Comparison of ENCODE assay signal across 25 cellular contexts in genomic region chr10:70418713-70419112, GRCh38. TPM values are rescaled to one million over a fixed set of nuclear protein-coding genes. Genes with fewer than 3 reads are reported as not detected.
A peak's percentile ranks its signal among the peaks of the same experiment; 100 is the strongest.
DNase-seq lines count a peak whose midpoint lies in the region; ATAC-seq, FAIRE-seq and TF ChIP-seq lines count a peak whose summit lies in the region.
"Had no signal": no experiment of that assay in that cellular context is flagged by ENCODE, and none has a peak within 500 bp of the region (broad histone marks: within the 10 kb centered on the region; RNA-seq: fewer than 3 reads in every experiment).

No MANE protein-coding gene starts in this region.

- no peak for TF ChIP-seq RAD21 in IMR-90 (IDR thresholded peaks at IDR 0.05; ENCODE audit: low read length)

- H3K27ac ChIP-seq in mammary epithelial cell (ENCODE audit: insufficient read depth, low read depth, low read length) (no peak overlapping the region), IMR-90 (ENCODE audit: insufficient read depth, low read length) (peak overlapping the region; percentile 47; the same call in 1 of the 2 replicates), endothelial cell of umbilical vein (ENCODE audit: insufficient read depth, low read depth, low read length) (no peak overlapping the region), aorta (ENCODE audit: low read depth in 1 of 2, low read length in 2 of 2) (no peak overlapping the region), sigmoid colon (peak overlapping the region in 2 of 4 donors; percentile 39 to 44)
- H3K27ac ChIP-seq: A549, SJCRH30 had no signal

- WGBS in mammary epithelial cell (ENCODE audit: low coverage, missing lambda C conversion rate), result 97% methylated on average over 3 of the region's 3 CpGs
- WGBS in IMR-90 (ENCODE audit: extremely low coverage in 2 of 2, insufficient read length in 1 of 2), 2 experiments, result no CpG with 5 or more reads among the region's 3 CpGs
- 88 to 96% methylated on average over 3 of the region's 3 CpGs for WGBS in aorta, 2 donors
- 92 to 93% methylated on average over 3 of the region's 3 CpGs for WGBS in sigmoid colon, 2 donors

- H3K36me3 ChIP-seq in mammary epithelial cell (ENCODE audit: insufficient read depth, low read length), result peaks cover 19% of the 10 kb centered on the region
- peaks cover 25% of the 10 kb centered on the region for H3K36me3 ChIP-seq in IMR-90 (ENCODE audit: control insufficient read depth, insufficient read depth, low read length)
- peaks cover 3 to 29% of the 10 kb centered on the region in 2 experiments for H3K36me3 ChIP-seq in endothelial cell of umbilical vein (ENCODE audit: control insufficient read depth in 2 of 2, extremely low read depth in 1 of 2, insufficient read depth in 2 of 2, low read length in 2 of 2)
- H3K36me3 ChIP-seq in aorta (ENCODE audit: control insufficient read depth in 1 of 2, insufficient read depth in 2 of 2, low read length in 1 of 2), result peaks cover 6 to 11% of the 10 kb centered on the region in 2 donors
- peaks cover 13 to 42% (median 38%) of the 10 kb centered on the region in 4 donors for H3K36me3 ChIP-seq in sigmoid colon

- H2BK120ac ChIP-seq in IMR-90 (ENCODE audit: low read depth, low read length), result no peak overlapping the region

- dilution Hi-C loops in mammary epithelial cell (cut with HindIII; ENCODE audit: low sequenced_read_pairs) (no loop called here), IMR-90 (cut with HindIII; ENCODE audit: low sequenced_read_pairs, unreplicated experiment) (no loop called here), endothelial cell of umbilical vein (cut with MboI; ENCODE audit: extremely low pct_ligation_motif_present, low sequenced_read_pairs) (no loop called here)

- H3K4ac ChIP-seq in IMR-90 (ENCODE audit: low read depth, low read length), result 0 out of 2 replicates have a peak overlapping the region, but pooled peaks have one; percentile 48

- H3K4me2 ChIP-seq in mammary epithelial cell (ENCODE audit: insufficient read depth, low read depth, low read length) (no peak overlapping the region), IMR-90 (ENCODE audit: low read depth, low read length) (no peak overlapping the region), endothelial cell of umbilical vein (ENCODE audit: insufficient read depth, low read length) (no peak overlapping the region)

- no peaks in the 10 kb centered on the region for H3K9me3 ChIP-seq in mammary epithelial cell (replicated peaks; ENCODE audit: insufficient read depth, low read length)
- no peaks in the 10 kb centered on the region for H3K9me3 ChIP-seq in IMR-90 (ENCODE audit: control insufficient read depth, insufficient read depth, low read length)
- H3K9me3 ChIP-seq in endothelial cell of umbilical vein (replicated peaks; ENCODE audit: control insufficient read depth, insufficient read depth, low read length), result no peaks in the 10 kb centered on the region
- H3K9me3 ChIP-seq in aorta (ENCODE audit: control insufficient read depth, low read length), result no peaks in the 10 kb centered on the region
- H3K9me3 ChIP-seq in sigmoid colon, result no peaks in the 10 kb centered on the region
- H3K9me3 ChIP-seq: A549, Caco-2, SJCRH30 had no signal

- peak; percentile 2; the same call in 1 of the 2 replicates for ATAC-seq in IMR-90 (ENCODE audit: low read depth)
- ATAC-seq in aorta (ENCODE audit: low FRiP score), result no peak
- ATAC-seq: GM12878 had no signal

- no peak overlapping the region for H3K4me3 ChIP-seq in mammary epithelial cell (replicated peaks in 1 of 3; ENCODE audit: insufficient read depth in 1 of 3, low read depth in 2 of 3, low read length in 3 of 3)
- no peak overlapping the region for H3K4me3 ChIP-seq in IMR-90 (ENCODE audit: insufficient read depth, low read depth, low read length)
- H3K4me3 ChIP-seq in endothelial cell of umbilical vein (replicated peaks in 1 of 3; ENCODE audit: insufficient read depth in 1 of 3, low read depth in 1 of 3, low read length in 3 of 3), result no peak overlapping the region
- no peak overlapping the region for H3K4me3 ChIP-seq in aorta (ENCODE audit: low read length in 2 of 2)
- H3K4me3 ChIP-seq in sigmoid colon, result no peak overlapping the region
- H3K4me3 ChIP-seq: A549, GM12878, SJCRH30 had no signal

- CTCF ChIA-PET in MCF 10A (lab: Yijun Ruan, JAX), result interaction anchor here (0.5 kb wide), 1 partner anchor 18 kb away, joined by 3 read pairs; no protein-coding TSS in a partner anchor
- CTCF ChIA-PET in mammary epithelial cell (lab: Charles Lee; ENCODE audit: low non-redundant PET), result no interaction called here
- CTCF ChIA-PET in IMR-90 (lab: Yijun Ruan, JAX), result interaction anchor here (0.8 kb wide), 1 partner anchor 154 kb away, joined by 3 read pairs; no protein-coding TSS in a partner anchor
- CTCF ChIA-PET in endothelial cell of umbilical vein (lab: Charles Lee), result interaction anchor here (1.1 kb wide), 1 partner anchor 9 kb away, joined by 3 read pairs; no protein-coding TSS in a partner anchor

- no peaks in the 10 kb centered on the region for H3K27me3 Mint-ChIP-seq in MCF 10A (ENCODE audit: insufficient read depth, unreplicated experiment)
- H3K27me3 Mint-ChIP-seq: B cell, IgD-negative memory B cell had no signal

- H3K79me1 ChIP-seq in IMR-90 (ENCODE audit: low read depth in 1 of 2, low read length in 2 of 2), result peaks cover 17 to 68% of the 10 kb centered on the region in 2 experiments

- peak overlapping the region; percentile 10 for H3K27ac Mint-ChIP-seq in MCF 10A (ENCODE audit: low read depth, unreplicated experiment)
- H3K27ac Mint-ChIP-seq: B cell had no signal

- H4K20me1 ChIP-seq in mammary epithelial cell (ENCODE audit: insufficient read depth, low read length) (no peaks in the 10 kb centered on the region), IMR-90 (ENCODE audit: insufficient read depth, low read length) (peaks cover 35% of the 10 kb centered on the region), endothelial cell of umbilical vein (replicated peaks; ENCODE audit: control insufficient read depth, extremely low read depth, insufficient read depth, low read length) (peaks cover 1% of the 10 kb centered on the region)

- no peak overlapping the region for H4K91ac ChIP-seq in IMR-90 (ENCODE audit: insufficient read depth, low read depth, low read length)

- peak; percentile 15 for FAIRE-seq in endothelial cell of umbilical vein (lab: Jason Lieb, UNC)
- FAIRE-seq: A549, GM12878, HTR-8/SVneo, RCC 7860 had no signal

- H3K4me1 ChIP-seq in mammary epithelial cell (ENCODE audit: insufficient read depth, low read length) (peaks cover 11% of the 10 kb centered on the region), IMR-90 (ENCODE audit: control insufficient read depth, insufficient read depth, low read length) (peaks cover 8% of the 10 kb centered on the region), endothelial cell of umbilical vein (ENCODE audit: control insufficient read depth, extremely low read depth, insufficient read depth, low read length) (no peaks in the 10 kb centered on the region), aorta (ENCODE audit: control insufficient read depth in 1 of 2, insufficient read depth in 2 of 2, low read length in 2 of 2) (peaks cover 2 to 5% of the 10 kb centered on the region in 2 donors), sigmoid colon (peaks cover 0 to 28% (median 25%) of the 10 kb centered on the region in 4 donors)
- H3K4me1 ChIP-seq: SJCRH30 had no signal

- in situ Hi-C loops in mammary epithelial cell (cut with MboI; ENCODE audit: low sequenced_read_pairs in 2 of 2) (no loop called here), IMR-90 (cut with MboI; ENCODE audit: low sequenced_read_pairs) (no loop called here)

- DNase-seq in MCF 10A (ENCODE audit: unreplicated experiment), result no peak
- DNase-seq in mammary epithelial cell, result no peak
- no peak for DNase-seq in IMR-90
- DNase-seq in endothelial cell of umbilical vein (ENCODE audit: low read depth, low spot score), result no peak
- no peak for DNase-seq in NCI-H510A treated with DMSO at 0.1 percent for 48 hours (lab: John Stamatoyannopoulos, UW)
- DNase-seq in aorta, result no peak
- DNase-seq in sigmoid colon, result no peak
- DNase-seq: Caco-2, DND-41, H9, Karpas-422, NCI-H1417, NCI-H1694 treated with DMSO at 0.1 percent for 48 hours, NCI-H2081 treated with DMSO at 0.1 percent for 48 hours, NCI-H526, OCI-M1, SJCRH30 had no signal

- 0 out of 2 replicates have a peak overlapping the region, but pooled peaks have one; percentile 0 for H3K14ac ChIP-seq in IMR-90 (replicated peaks; ENCODE audit: low read depth, low read length)

- no peak overlapping the region for H2AK9ac ChIP-seq in IMR-90 (replicated peaks; ENCODE audit: low read depth, low read length, poor library complexity)

- peaks cover 18% of the 10 kb centered on the region for H3K9me1 ChIP-seq in IMR-90 (ENCODE audit: insufficient read depth, low read length)
- no peaks in the 10 kb centered on the region for H3K9me1 ChIP-seq in endothelial cell of umbilical vein (replicated peaks; ENCODE audit: control insufficient read depth, extremely low read depth, insufficient read depth, low read length)

- H3K36me3 Mint-ChIP-seq in MCF 10A (ENCODE audit: insufficient read depth, unreplicated experiment), result peaks cover 55% of the 10 kb centered on the region

- H3K27me3 ChIP-seq in mammary epithelial cell (ENCODE audit: insufficient read depth, low read length), result no peaks in the 10 kb centered on the region
- no peaks in the 10 kb centered on the region for H3K27me3 ChIP-seq in IMR-90 (ENCODE audit: control insufficient read depth, insufficient read depth, low read length)
- H3K27me3 ChIP-seq in endothelial cell of umbilical vein (ENCODE audit: control insufficient read depth in 2 of 2, insufficient read depth in 2 of 2, low read length in 2 of 2), result no peaks in the 10 kb centered on the region
- H3K27me3 ChIP-seq in aorta (ENCODE audit: control insufficient read depth in 1 of 2, insufficient read depth in 2 of 2, low read length in 1 of 2), result no peaks in the 10 kb centered on the region
- H3K27me3 ChIP-seq in sigmoid colon, result no peaks in the 10 kb centered on the region
- H3K27me3 ChIP-seq: SJCRH30 had no signal

- no peak for TF ChIP-seq EP300 in sigmoid colon (IDR thresholded peaks at IDR 0.05)

- no peak overlapping the region for H3K4me3 Mint-ChIP-seq in MCF 10A (ENCODE audit: unreplicated experiment)
- H3K4me3 Mint-ChIP-seq: B cell, CD14-positive monocyte, H9, IgD-negative memory B cell had no signal

- no peaks in the 10 kb centered on the region for H3K9me3 Mint-ChIP-seq in MCF 10A (ENCODE audit: unreplicated experiment)
- H3K9me3 Mint-ChIP-seq: CD14-positive monocyte, H9, IgD-negative memory B cell had no signal

- TF ChIP-seq CTCF in MCF 10A (IDR thresholded peaks at IDR 0.05; ENCODE audit: unreplicated experiment) (no peak), mammary epithelial cell (conservative IDR thresholded peaks at IDR 0.05 in 1 of 2, IDR thresholded peaks at IDR 0.05 in 1 of 2; ENCODE audit: extremely low read depth in 1 of 2, insufficient read depth in 1 of 2, low read depth in 1 of 2, low read length in 2 of 2) (no peak), IMR-90 (conservative IDR thresholded peaks at IDR 0.05; ENCODE audit: low read depth, low read length) (no peak), endothelial cell of umbilical vein (IDR thresholded peaks at IDR 0.05; ENCODE audit: extremely low read depth in 1 of 2, insufficient read depth in 1 of 2, low read depth in 1 of 2, low read length in 2 of 2) (no peak), sigmoid colon (IDR thresholded peaks at IDR 0.05) (no peak)

- H2BK15ac ChIP-seq in IMR-90 (ENCODE audit: low read depth, low read length), result no peak overlapping the region

- H3K79me2 ChIP-seq in mammary epithelial cell (ENCODE audit: insufficient read depth, low read length), result peaks cover 43% of the 10 kb centered on the region
- H3K79me2 ChIP-seq in endothelial cell of umbilical vein (ENCODE audit: control insufficient read depth, insufficient read depth, low read length), result peaks cover 4% of the 10 kb centered on the region

- H3K9ac ChIP-seq in mammary epithelial cell (ENCODE audit: insufficient read depth, low read length), result no peak overlapping the region
- H3K9ac ChIP-seq in IMR-90 (ENCODE audit: low read depth, low read length), result no peak overlapping the region
- no peak overlapping the region for H3K9ac ChIP-seq in endothelial cell of umbilical vein (replicated peaks; ENCODE audit: extremely low read depth, insufficient read depth, low read length)

- BruUV-seq in MCF 10A (replicated peaks; lab: Mats Ljungman, UMichigan) (no TSS peak), mammary epithelial cell (replicated peaks; lab: Mats Ljungman, UMichigan) (no TSS peak), IMR-90 (replicated peaks; lab: Mats Ljungman, UMichigan) (no TSS peak), endothelial cell of umbilical vein (replicated peaks; lab: Mats Ljungman, UMichigan) (no TSS peak)

- TF ChIP-seq POLR2A in IMR-90 (IDR thresholded peaks at IDR 0.05; ENCODE audit: low read depth, low read length) (no peak), endothelial cell of umbilical vein (IDR thresholded peaks at IDR 0.05; ENCODE audit: low read depth, low read length) (no peak), sigmoid colon (IDR thresholded peaks at IDR 0.05) (no peak)

- no peak overlapping the region for H2BK20ac ChIP-seq in IMR-90 (ENCODE audit: low read depth, low read length)

- H3K4me1 Mint-ChIP-seq in MCF 10A (ENCODE audit: insufficient read depth, unreplicated experiment), result peaks cover 14% of the 10 kb centered on the region
- H3K4me1 Mint-ChIP-seq: CD14-positive monocyte had no signal

- H2BK5ac ChIP-seq in IMR-90 (ENCODE audit: low read depth, low read length, poor library complexity, severe bottlenecking), result peak overlapping the region; percentile 57

- peak overlapping the region; percentile 46; the same call in 1 of the 2 replicates for H3K18ac ChIP-seq in IMR-90 (ENCODE audit: low read depth, low read length)

- no peak overlapping the region for H4K8ac ChIP-seq in IMR-90 (ENCODE audit: low read depth in 2 of 2, low read length in 2 of 2)

- POLR2A ChIA-PET in MCF 10A (lab: Yijun Ruan, JAX), result interaction anchor here (5.6 kb wide), 1 partner anchor 14 kb away, joined by 49 read pairs; the partner anchor contains the start of gene EIF4EBP2
- POLR2A ChIA-PET in IMR-90 (lab: Charles Lee; ENCODE audit: unreplicated experiment), result interaction anchor here (1.2 kb wide), 1 partner anchor 15 kb away, joined by 5 read pairs; the partner anchor contains the start of gene EIF4EBP2
- POLR2A ChIA-PET in endothelial cell of umbilical vein (lab: Charles Lee), result no interaction called here

- H4K5ac ChIP-seq in IMR-90 (ENCODE audit: low read depth, low read length), result no peak overlapping the region

- H2AFZ ChIP-seq in mammary epithelial cell (ENCODE audit: low read depth, low read length), result no peak overlapping the region
- H2AFZ ChIP-seq in IMR-90 (replicated peaks; ENCODE audit: low read length, poor library complexity), result no peak overlapping the region
- H2AFZ ChIP-seq in endothelial cell of umbilical vein (ENCODE audit: low read depth, low read length), result no peak overlapping the region

- H2AK5ac ChIP-seq in IMR-90 (ENCODE audit: low read depth, low read length), result no peak overlapping the region

- peak overlapping the region; percentile 28; the same call in 1 of the 2 replicates for H3K23ac ChIP-seq in IMR-90 (ENCODE audit: low read depth, low read length)

- no peak overlapping the region for H3K56ac ChIP-seq in IMR-90 (ENCODE audit: extremely low read depth, insufficient read depth, low read length)

- intact Hi-C loops in MCF 10A (cut with micrococcal nuclease), result no loop called here
- intact Hi-C loops in mammary epithelial cell (cut with micrococcal nuclease), result no loop called here
- intact Hi-C loops in IMR-90 (cut with micrococcal nuclease), result no loop called here
- intact Hi-C loops in endothelial cell of umbilical vein (cut with micrococcal nuclease), result no loop called here
- intact Hi-C loops in aorta (cut with DNase I), result no loop called here
- intact Hi-C loops in sigmoid colon (cut with DNase I), result no loop called here

RNA-seq across cellular contexts. Expression of gene EIF4EBP2, which starts 14.8 kb away (rescaled TPM):
- 21.2 and 26.1 TPM in 2 replicates for total RNA-seq in MCF 10A (2022)
- total RNA-seq in mammary epithelial cell, result 10 to 100 TPM; 34.7 to 47.5 TPM
- 23.6 TPM for polyA plus RNA-seq in mammary epithelial cell
- polyA minus RNA-seq in mammary epithelial cell, result 86.6 TPM
- total RNA-seq in IMR-90 (2012; rRNA removed), result 15.6 and 20.8 TPM in 2 replicates
- 10.4 and 13.7 TPM in 2 replicates for polyA plus RNA-seq in IMR-90 (2012; rRNA removed)
- polyA plus RNA-seq in IMR-90 (2012; cell fraction: cytosol; rRNA removed), result 3.8 and 5.4 TPM in 2 replicates
- 2.9 and 17.2 TPM in 2 replicates for polyA plus RNA-seq in IMR-90 (2012; cell fraction: nucleus; rRNA removed; ENCODE audit: low replicate concordance)
- 46.6 and 47.0 TPM in 2 replicates for total RNA-seq in endothelial cell of umbilical vein
- 13.9 and 18.2 TPM in 2 replicates for polyA plus RNA-seq in endothelial cell of umbilical vein
- polyA plus RNA-seq in endothelial cell of umbilical vein (2011; cell fraction: cytosol; rRNA removed), result 17.6 and 19.9 TPM in 2 replicates
- 13.5 and 15.6 TPM in 2 replicates for polyA plus RNA-seq in endothelial cell of umbilical vein (2011; cell fraction: nucleus; rRNA removed)
- polyA plus RNA-seq in endothelial cell of umbilical vein (2012), result 29.8 and 35.4 TPM in 2 replicates
- 41.3 and 43.9 TPM in 2 replicates for polyA minus RNA-seq in endothelial cell of umbilical vein
- polyA minus RNA-seq in endothelial cell of umbilical vein (2011; cell fraction: cytosol; rRNA and poly(A)+ RNA removed), result 22.1 TPM
- polyA minus RNA-seq in endothelial cell of umbilical vein (2011; cell fraction: nucleus; rRNA and poly(A)+ RNA removed), result 13.1 and 20.5 TPM in 2 replicates
- 10 to 100 TPM; 50.4 to 60.5 TPM for total RNA-seq in aorta
- polyA plus RNA-seq in aorta, result 10 to 100 TPM; 27.6 to 39.2 TPM
- 10 to 100 TPM; 67.1 to 76.0 (median 72.6) TPM for total RNA-seq in sigmoid colon
- 100 to 1,000 TPM in 1 of 3 donors, 10 to 100 TPM in 2; 34.7 to 102 (median 76.3) TPM for polyA plus RNA-seq in sigmoid colon

RNA-seq across cellular contexts. Expression of gene NODAL, which starts 22.8 kb away (rescaled TPM):
- total RNA-seq in MCF 10A (2022) (not detected in 2 replicates), mammary epithelial cell (under 1 TPM; 0.17 to 0.47 TPM), IMR-90 (2012; rRNA removed) (not detected in 2 replicates), endothelial cell of umbilical vein (not detected in 2 replicates), aorta (not detected), sigmoid colon (not detected)
- polyA plus RNA-seq in mammary epithelial cell (0.41 TPM), IMR-90 (2012; rRNA removed) (not detected in 2 replicates), endothelial cell of umbilical vein (not detected in 2 replicates), aorta (under 1 TPM in 1 of 2 donors, not detected in 1; 0.13 TPM), sigmoid colon (not detected)
- polyA minus RNA-seq in mammary epithelial cell (not detected), endothelial cell of umbilical vein (not detected in 2 replicates)
- polyA plus RNA-seq in IMR-90 (2012; cell fraction: cytosol; rRNA removed), result not detected in 2 replicates
- not detected in 2 replicates for polyA plus RNA-seq in IMR-90 (2012; cell fraction: nucleus; rRNA removed; ENCODE audit: low replicate concordance)
- not detected in 2 replicates for polyA plus RNA-seq in endothelial cell of umbilical vein (2011; cell fraction: cytosol; rRNA removed)
- polyA plus RNA-seq in endothelial cell of umbilical vein (2011; cell fraction: nucleus; rRNA removed), result not detected in 2 replicates
- polyA plus RNA-seq in endothelial cell of umbilical vein (2012), result not detected in 2 replicates
- not detected for polyA minus RNA-seq in endothelial cell of umbilical vein (2011; cell fraction: cytosol; rRNA and poly(A)+ RNA removed)
- polyA minus RNA-seq in endothelial cell of umbilical vein (2011; cell fraction: nucleus; rRNA and poly(A)+ RNA removed), result not detected in 2 replicates
- total RNA-seq: B cell, GM12878, M059J, SJCRH30 had no signal
- polyA plus RNA-seq: A549, CD14-positive monocyte, GM12878, IgD-negative memory B cell had no signal

RNA-seq across cellular contexts. Expression of gene LRRC20, which starts 36.3 kb away (rescaled TPM):
- 1.1 and 1.5 TPM in 2 replicates for total RNA-seq in MCF 10A (2022)
- 1 to 10 TPM; 3.0 to 9.4 TPM for total RNA-seq in mammary epithelial cell
- polyA plus RNA-seq in mammary epithelial cell, result 14.2 TPM
- 2.9 TPM for polyA minus RNA-seq in mammary epithelial cell
- 6.9 and 9.5 TPM in 2 replicates for total RNA-seq in IMR-90 (2012; rRNA removed)
- polyA plus RNA-seq in IMR-90 (2012; rRNA removed), result 11.5 and 12.4 TPM in 2 replicates
- 8.1 and 15.0 TPM in 2 replicates for polyA plus RNA-seq in IMR-90 (2012; cell fraction: cytosol; rRNA removed)
- polyA plus RNA-seq in IMR-90 (2012; cell fraction: nucleus; rRNA removed; ENCODE audit: low replicate concordance), result 9.0 and 12.6 TPM in 2 replicates
- total RNA-seq in endothelial cell of umbilical vein, result 9.6 and 14.7 TPM in 2 replicates
- polyA plus RNA-seq in endothelial cell of umbilical vein, result 19.8 and 24.4 TPM in 2 replicates
- polyA plus RNA-seq in endothelial cell of umbilical vein (2011; cell fraction: cytosol; rRNA removed), result 23.0 and 24.0 TPM in 2 replicates
- 12.8 and 13.7 TPM in 2 replicates for polyA plus RNA-seq in endothelial cell of umbilical vein (2011; cell fraction: nucleus; rRNA removed)
- 19.4 and 23.9 TPM in 2 replicates for polyA plus RNA-seq in endothelial cell of umbilical vein (2012)
- polyA minus RNA-seq in endothelial cell of umbilical vein, result 7.3 and 21.0 TPM in 2 replicates
- 3.2 TPM for polyA minus RNA-seq in endothelial cell of umbilical vein (2011; cell fraction: cytosol; rRNA and poly(A)+ RNA removed)
- 2.9 and 4.5 TPM in 2 replicates for polyA minus RNA-seq in endothelial cell of umbilical vein (2011; cell fraction: nucleus; rRNA and poly(A)+ RNA removed)
- 1 to 10 TPM; 1.9 to 5.6 TPM for total RNA-seq in aorta
- 1 to 10 TPM; 3.8 to 4.0 TPM for polyA plus RNA-seq in aorta
- 10 to 100 TPM in 3 of 4 donors, 1 to 10 TPM in 1; 9.9 to 22.4 (median 18.7) TPM for total RNA-seq in sigmoid colon
- polyA plus RNA-seq in sigmoid colon, result 10 to 100 TPM in 1 of 3 donors, 1 to 10 TPM in 2; 1.2 to 12.2 (median 3.2) TPM

RNA-seq across cellular contexts. Expression of gene PALD1, which starts 59.9 kb away (rescaled TPM):
- 0.12 TPM in 1 of 2 replicates, not detected in the other for total RNA-seq in MCF 10A (2022)
- under 1 TPM in 1 of 2 donors, not detected in 1; under 0.01 TPM for total RNA-seq in mammary epithelial cell
- polyA plus RNA-seq in mammary epithelial cell, result 0.01 TPM
- not detected for polyA minus RNA-seq in mammary epithelial cell
- total RNA-seq in IMR-90 (2012; rRNA removed), result under 0.01 and 0.18 TPM in 2 replicates
- polyA plus RNA-seq in IMR-90 (2012; rRNA removed), result 0.12 and 0.14 TPM in 2 replicates
- polyA plus RNA-seq in IMR-90 (2012; cell fraction: cytosol; rRNA removed), result 0.11 TPM in 2 replicates
- 0.11 and 0.26 TPM in 2 replicates for polyA plus RNA-seq in IMR-90 (2012; cell fraction: nucleus; rRNA removed; ENCODE audit: low replicate concordance)
- 62.1 and 73.3 TPM in 2 replicates for total RNA-seq in endothelial cell of umbilical vein
- polyA plus RNA-seq in endothelial cell of umbilical vein, result 16.6 and 20.7 TPM in 2 replicates
- 11.0 and 14.2 TPM in 2 replicates for polyA plus RNA-seq in endothelial cell of umbilical vein (2011; cell fraction: cytosol; rRNA removed)
- polyA plus RNA-seq in endothelial cell of umbilical vein (2011; cell fraction: nucleus; rRNA removed), result 36.2 and 39.1 TPM in 2 replicates
- 8.0 and 14.0 TPM in 2 replicates for polyA plus RNA-seq in endothelial cell of umbilical vein (2012)
- 22.8 and 25.4 TPM in 2 replicates for polyA minus RNA-seq in endothelial cell of umbilical vein
- polyA minus RNA-seq in endothelial cell of umbilical vein (2011; cell fraction: cytosol; rRNA and poly(A)+ RNA removed), result not detected
- 10.0 and 13.9 TPM in 2 replicates for polyA minus RNA-seq in endothelial cell of umbilical vein (2011; cell fraction: nucleus; rRNA and poly(A)+ RNA removed)
- total RNA-seq in aorta, result 10 to 100 TPM; 10.7 to 11.5 TPM
- 1 to 10 TPM; 3.9 to 5.7 TPM for polyA plus RNA-seq in aorta
- 10 to 100 TPM; 13.9 to 33.8 (median 18.8) TPM for total RNA-seq in sigmoid colon
- polyA plus RNA-seq in sigmoid colon, result 1 to 10 TPM; 1.8 to 6.2 (median 1.8) TPM
